ENCODE assay signal across 21 cellular contexts in genomic region chr11:113563766-113564165, GRCh38.
"Had no signal": no experiment of that assay in that cellular context is flagged by ENCODE, and none has a peak within 500 bp of the region (broad histone marks: within the 10 kb centered on the region; RNA-seq: fewer than 3 reads in every experiment).

No MANE protein-coding gene starts in this region.

- DNase-seq: activated CD4-positive, alpha-beta T cell treated with anti-CD3 and anti-CD28 coated beads, Interleukin-2, amount 10 ng/mL, durations not matched to agents 7 days and 5 days; activated CD8-positive, alpha-beta memory T cell treated with anti-CD3 and anti-CD28 coated beads for 24 hours; activated CD8-positive, alpha-beta memory T cell treated with anti-CD3 and anti-CD28 coated beads, Interleukin-2, amount 50 U/mL, for 48 hours; activated effector memory CD4-positive, alpha-beta T cell treated with Interleukin-2 at 50 U/mL for 16 hours; activated naive CD4-positive, alpha-beta T cell treated with anti-CD3 and anti-CD28 coated beads, Interleukin-2, amount 50 U/mL, for 16 hours; activated T-cell treated with anti-CD3 and anti-CD28 coated beads, Interleukin-2, amount 50 U/mL, for 48 hours; aorta; effector CD8-positive, alpha-beta T cell; heart right ventricle; mesendoderm; naive thymus-derived CD8-positive, alpha-beta T cell; pancreas; right lobe of liver; stimulated activated CD4-positive, alpha-beta T cell treated with anti-CD3 and anti-CD28 coated beads, Interleukin-4, amount 100 ng/mL, for 4 hours; stimulated activated naive B cell treated with anti-CD40 and anti-IgM and Interleukin-4, amounts not matched to agents 10 μg/mL and 1 μg/mL and 100 μg/mL, for 72 hours; T1000; upper lobe of right lung had no signal

- H3K4me3 Mint-ChIP-seq: activated CD4-positive, alpha-beta T cell treated with anti-CD3 and anti-CD28 coated beads, Interleukin-2, amount 10 ng/mL, durations not matched to agents 7 days and 5 days; dendritic cell treated with granulocyte-macrophage colony-stimulating factor and Interleukin-4, amounts not matched to agents 40 ng/mL and 50 ng/mL, for 4 days; naive thymus-derived CD8-positive, alpha-beta T cell; stimulated activated naive B cell treated with anti-CD40 and anti-IgM and Interleukin-4, amounts not matched to agents 10 μg/mL and 1 μg/mL and 100 μg/mL, for 72 hours had no signal

- H3K4me1 ChIP-seq: esophagus muscularis mucosa, pancreas, right lobe of liver, upper lobe of right lung had no signal

- H3K27me3 ChIP-seq: esophagus muscularis mucosa, pancreas, right lobe of liver, upper lobe of right lung had no signal

- H3K27ac ChIP-seq: esophagus muscularis mucosa, heart right ventricle, neutrophil, pancreas, right lobe of liver, thoracic aorta, upper lobe of right lung had no signal

- H3K36me3 ChIP-seq: esophagus muscularis mucosa, heart right ventricle, neutrophil, pancreas, right lobe of liver, thoracic aorta, upper lobe of right lung had no signal

- H3K27ac Mint-ChIP-seq: activated CD4-positive, alpha-beta T cell treated with anti-CD3 and anti-CD28 coated beads, Interleukin-2, amount 10 ng/mL, durations not matched to agents 7 days and 5 days; dendritic cell treated with granulocyte-macrophage colony-stimulating factor and Interleukin-4, amounts not matched to agents 40 ng/mL and 50 ng/mL, for 4 days; naive thymus-derived CD8-positive, alpha-beta T cell; stimulated activated naive B cell treated with anti-CD40 and anti-IgM and Interleukin-4, amounts not matched to agents 10 μg/mL and 1 μg/mL and 100 μg/mL, for 72 hours had no signal

- H3K4me1 Mint-ChIP-seq: naive thymus-derived CD8-positive, alpha-beta T cell; stimulated activated naive B cell treated with anti-CD40 and anti-IgM and Interleukin-4, amounts not matched to agents 10 μg/mL and 1 μg/mL and 100 μg/mL, for 72 hours had no signal

- H3K36me3 Mint-ChIP-seq: naive thymus-derived CD8-positive, alpha-beta T cell; stimulated activated naive B cell treated with anti-CD40 and anti-IgM and Interleukin-4, amounts not matched to agents 10 μg/mL and 1 μg/mL and 100 μg/mL, for 72 hours had no signal

- ATAC-seq: heart right ventricle; naive thymus-derived CD8-positive, alpha-beta T cell; pancreas; right lobe of liver; stimulated activated naive B cell treated with anti-CD40 and anti-IgM and Interleukin-4, amounts not matched to agents 10 μg/mL and 1 μg/mL and 100 μg/mL, for 72 hours; upper lobe of right lung had no signal

- H3K9me3 Mint-ChIP-seq: activated CD4-positive, alpha-beta T cell treated with anti-CD3 and anti-CD28 coated beads, Interleukin-2, amount 10 ng/mL, durations not matched to agents 7 days and 5 days; dendritic cell treated with granulocyte-macrophage colony-stimulating factor and Interleukin-4, amounts not matched to agents 40 ng/mL and 50 ng/mL, for 4 days; naive thymus-derived CD8-positive, alpha-beta T cell; stimulated activated naive B cell treated with anti-CD40 and anti-IgM and Interleukin-4, amounts not matched to agents 10 μg/mL and 1 μg/mL and 100 μg/mL, for 72 hours had no signal

- FAIRE-seq: pancreas had no signal

- H3K4me3 ChIP-seq: esophagus muscularis mucosa, heart right ventricle, pancreas, right lobe of liver, thoracic aorta, upper lobe of right lung had no signal

- H3K9me3 ChIP-seq: esophagus muscularis mucosa, heart right ventricle, neutrophil, pancreas, right lobe of liver, thoracic aorta, upper lobe of right lung had no signal
